ENCODE assay signal across 7 cellular contexts in the genomic region with DNA sequence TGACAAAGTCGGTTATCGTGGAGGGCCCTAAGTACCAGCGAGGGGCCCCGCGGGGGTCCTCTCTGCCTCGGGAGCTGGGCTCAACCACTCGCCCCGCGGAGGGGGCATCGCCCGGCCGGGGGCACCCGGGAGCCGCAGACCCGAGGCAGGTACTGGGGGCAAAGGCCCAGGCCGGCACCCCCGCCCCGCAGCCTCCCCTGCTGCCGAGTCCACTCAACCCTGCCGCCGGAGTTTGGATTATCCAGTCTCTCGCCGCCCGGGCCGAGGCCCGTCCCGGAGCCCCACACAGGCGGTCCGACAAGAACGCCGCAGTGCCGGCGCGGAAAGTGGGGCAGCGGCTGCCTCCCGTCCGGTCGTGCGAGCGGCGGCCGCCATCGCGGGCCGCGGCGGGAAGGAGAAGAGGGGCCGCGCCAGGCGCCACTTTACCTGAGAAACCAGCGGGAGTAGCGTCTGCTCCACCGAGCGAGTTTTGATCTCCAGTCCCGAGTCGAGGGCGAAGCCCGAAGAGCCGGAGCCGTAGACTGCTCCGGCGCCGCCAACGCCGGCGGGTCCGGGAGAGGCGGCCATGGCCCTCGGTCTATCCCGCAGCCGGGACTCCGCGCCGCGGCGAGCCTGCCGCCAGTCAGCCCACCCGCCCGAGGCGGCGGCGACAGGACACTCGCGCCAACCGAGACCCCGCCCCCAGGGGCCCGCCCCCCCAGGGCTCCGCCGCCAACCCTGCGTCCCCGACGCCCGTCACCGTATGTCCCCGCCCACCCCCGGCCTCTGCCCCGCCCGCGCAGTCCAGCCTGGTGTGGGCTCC.
A peak's percentile ranks its signal among the peaks of the same experiment; 100 is the strongest.
DNase-seq lines count a peak whose midpoint lies in the region; ATAC-seq and TF ChIP-seq lines count a peak whose summit lies in the region.

A gene with protein sequence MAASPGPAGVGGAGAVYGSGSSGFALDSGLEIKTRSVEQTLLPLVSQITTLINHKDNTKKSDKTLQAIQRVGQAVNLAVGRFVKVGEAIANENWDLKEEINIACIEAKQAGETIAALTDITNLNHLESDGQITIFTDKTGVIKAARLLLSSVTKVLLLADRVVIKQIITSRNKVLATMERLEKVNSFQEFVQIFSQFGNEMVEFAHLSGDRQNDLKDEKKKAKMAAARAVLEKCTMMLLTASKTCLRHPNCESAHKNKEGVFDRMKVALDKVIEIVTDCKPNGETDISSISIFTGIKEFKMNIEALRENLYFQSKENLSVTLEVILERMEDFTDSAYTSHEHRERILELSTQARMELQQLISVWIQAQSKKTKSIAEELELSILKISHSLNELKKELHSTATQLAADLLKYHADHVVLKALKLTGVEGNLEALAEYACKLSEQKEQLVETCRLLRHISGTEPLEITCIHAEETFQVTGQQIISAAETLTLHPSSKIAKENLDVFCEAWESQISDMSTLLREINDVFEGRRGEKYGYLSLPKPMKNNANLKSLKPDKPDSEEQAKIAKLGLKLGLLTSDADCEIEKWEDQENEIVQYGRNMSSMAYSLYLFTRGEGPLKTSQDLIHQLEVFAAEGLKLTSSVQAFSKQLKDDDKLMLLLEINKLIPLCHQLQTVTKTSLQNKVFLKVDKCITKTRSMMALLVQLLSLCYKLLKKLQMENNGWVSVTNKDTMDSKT (minus strand): TSS at position 624 of the 802 bp plus-strand sequence. CDS start 57 bp downstream, at position 567.

- peak within 1 kb of the TSS; percentile 87 for H3K27ac ChIP-seq in VCaP

- in situ Hi-C loops in T47D (cut with HindIII; ENCODE audit: low pct_unique_long_range_greater_than_20kb, low sequenced_read_pairs): no loop called here

- no peak for TF ChIP-seq CTCF in VCaP (conservative IDR thresholded peaks at IDR 0.05)

- ATAC-seq in GM18517 (IDR thresholded peaks at IDR 0.05; ENCODE audit: unreplicated experiment) (peak; percentile 65), HG02884 (IDR thresholded peaks at IDR 0.05; ENCODE audit: unreplicated experiment) (peak; percentile 50)

- peak; percentile 45 for DNase-seq in NCI-H146 treated with DMSO at 0.1 percent for 48 hours (lab: John Stamatoyannopoulos, UW; ENCODE audit: unreplicated experiment)
- peak; percentile 88 to 89 for DNase-seq in T47D (ENCODE audit: low read depth in 1 of 2, low spot score in 1 of 2)
- DNase-seq in iPS-NIHi11 (ENCODE audit: low spot score): peak; percentile 96
- DNase-seq in stimulated activated CD4-positive, alpha-beta T cell treated with anti-CD3 and anti-CD28 coated beads, Interleukin-12 subunit alpha, Interleukin-12 subunit beta, amount 100 ng/mL, for 24 hours (ENCODE audit: low read depth in 2 of 2): peak; percentile 65 to 88

Comparison
In these comparisons a context has a peak if more than half of its experiments do, and no peak if none do; other contexts are left out.
1. Peak in every context shown above with its lines: DNase-seq, ATAC-seq and H3K27ac ChIP-seq.
2. DNase-seq: peak in every context shown above with its lines; median percentile 96 in iPS-NIHi11; 88 in T47D; 76 in stimulated activated CD4-positive, alpha-beta T cell treated with anti-CD3 and anti-CD28 coated beads, Interleukin-12 subunit alpha, Interleukin-12 subunit beta, amount 100 ng/mL, for 24 hours; 45 in NCI-H146 treated with DMSO at 0.1 percent for 48 hours.